28 cellular contexts compared by ENCODE assay signal in genomic region chr1:20138346-20138745, GRCh38. TPM values are rescaled to one million over a fixed set of nuclear protein-coding genes. Genes with fewer than 3 reads are reported as not detected.
"Had no signal": no experiment of that assay in that cellular context is flagged by ENCODE, and none has a peak within 500 bp of the region (broad histone marks: within the 10 kb centered on the region; RNA-seq: fewer than 3 reads in every experiment).

No MANE protein-coding gene starts in this region.

- H3K27ac Mint-ChIP-seq: activated CD4-positive, alpha-beta memory T cell treated with anti-CD3 and anti-CD28 coated beads, Interleukin-2, amount 10 ng/mL, durations not matched to agents 7 days and 5 days; activated CD4-positive, alpha-beta T cell treated with anti-CD3 and anti-CD28 coated beads for 36 hours; activated naive CD4-positive, alpha-beta T cell treated with anti-CD3 and anti-CD28 coated beads, Interleukin-2, amount 50 U/mL, for 24 hours; activated naive CD8-positive, alpha-beta T cell treated with anti-CD3 and anti-CD28 coated beads, Interleukin-2, amount 50 U/mL, for 24 hours; activated T-helper 17 cell treated with anti-CD3 and anti-CD28 coated beads, Interleukin-2, amount 50 U/mL, for 72 hours; T-helper 17 cell had no signal

- ATAC-seq: activated CD4-positive, alpha-beta T cell treated with anti-CD3 and anti-CD28 coated beads for 36 hours; activated T-helper 17 cell treated with anti-CD3 and anti-CD28 coated beads, Interleukin-2, amount 50 U/mL, for 72 hours; body of pancreas; K562; PC-3; T-helper 17 cell had no signal

- H3K36me3 Mint-ChIP-seq: activated naive CD4-positive, alpha-beta T cell treated with anti-CD3 and anti-CD28 coated beads, Interleukin-2, amount 50 U/mL, for 24 hours had no signal

- H3K4me3 Mint-ChIP-seq: activated CD4-positive, alpha-beta memory T cell treated with anti-CD3 and anti-CD28 coated beads, Interleukin-2, amount 10 ng/mL, durations not matched to agents 7 days and 5 days; activated CD4-positive, alpha-beta T cell treated with anti-CD3 and anti-CD28 coated beads for 36 hours; activated naive CD4-positive, alpha-beta T cell treated with anti-CD3 and anti-CD28 coated beads, Interleukin-2, amount 50 U/mL, for 24 hours; activated naive CD8-positive, alpha-beta T cell treated with anti-CD3 and anti-CD28 coated beads, Interleukin-2, amount 50 U/mL, for 24 hours; activated T-helper 17 cell treated with anti-CD3 and anti-CD28 coated beads, Interleukin-2, amount 50 U/mL, for 72 hours; central memory CD8-positive, alpha-beta T cell; T-helper 17 cell had no signal

- H3K9me3 Mint-ChIP-seq: activated CD4-positive, alpha-beta memory T cell treated with anti-CD3 and anti-CD28 coated beads, Interleukin-2, amount 10 ng/mL, durations not matched to agents 7 days and 5 days; activated naive CD4-positive, alpha-beta T cell treated with anti-CD3 and anti-CD28 coated beads, Interleukin-2, amount 50 U/mL, for 24 hours; activated naive CD8-positive, alpha-beta T cell treated with anti-CD3 and anti-CD28 coated beads, Interleukin-2, amount 50 U/mL, for 24 hours; activated T-helper 17 cell treated with anti-CD3 and anti-CD28 coated beads, Interleukin-2, amount 50 U/mL, for 72 hours; central memory CD8-positive, alpha-beta T cell had no signal

- DNase-seq: activated CD4-positive, alpha-beta memory T cell treated with anti-CD3 and anti-CD28 coated beads, Interleukin-2, amount 10 ng/mL, durations not matched to agents 7 days and 5 days; activated CD4-positive, alpha-beta T cell treated with anti-CD3 and anti-CD28 coated beads, Interleukin-2, amount 50 U/mL, for 1 hour; activated naive CD8-positive, alpha-beta T cell treated with anti-CD3 and anti-CD28 coated beads, Interleukin-2, amount 50 U/mL, for 24 hours; activated T-cell treated with anti-CD3 and anti-CD28 coated beads for 4 hours; activated T-cell treated with anti-CD3 and anti-CD28 coated beads, Interleukin-2, amount 50 U/mL, for 48 hours; amniotic stem cell; body of pancreas; Karpas-422; NCI-H1105 treated with DMSO at 0.1 percent for 48 hours; NCI-H1436 treated with DMSO at 0.1 percent for 48 hours; NCI-H187 treated with DMSO at 0.1 percent for 48 hours; NCI-H2081 treated with DMSO at 0.1 percent for 48 hours; NCI-H446; NCI-H524; SHP77 treated with DMSO at 0.1 percent for 48 hours; T-helper 17 cell; T-helper 9 cell; WERI-Rb-1 had no signal

- H3K4me1 Mint-ChIP-seq: activated CD4-positive, alpha-beta memory T cell treated with anti-CD3 and anti-CD28 coated beads, Interleukin-2, amount 10 ng/mL, durations not matched to agents 7 days and 5 days; activated CD4-positive, alpha-beta T cell treated with anti-CD3 and anti-CD28 coated beads for 36 hours; activated naive CD4-positive, alpha-beta T cell treated with anti-CD3 and anti-CD28 coated beads, Interleukin-2, amount 50 U/mL, for 24 hours; activated naive CD8-positive, alpha-beta T cell treated with anti-CD3 and anti-CD28 coated beads, Interleukin-2, amount 50 U/mL, for 24 hours; activated T-helper 17 cell treated with anti-CD3 and anti-CD28 coated beads, Interleukin-2, amount 50 U/mL, for 72 hours; central memory CD8-positive, alpha-beta T cell had no signal

RNA-seq across cellular contexts. Expression of gene PLA2G2F, which starts 0.8 kb away (rescaled TPM):
- total RNA-seq: activated CD4-positive, alpha-beta memory T cell treated with anti-CD3 and anti-CD28 coated beads, Interleukin-2, amount 10 ng/mL, durations not matched to agents 7 days and 5 days; activated CD4-positive, alpha-beta T cell treated with anti-CD3 and anti-CD28 coated beads for 36 hours; activated CD8-positive, alpha-beta memory T cell treated with anti-CD3 and anti-CD28 coated beads for 36 hours; activated T-helper 17 cell treated with anti-CD3 and anti-CD28 coated beads, Interleukin-2, amount 50 U/mL, for 72 hours; ascending aorta; body of pancreas; bronchial epithelial cell; K562; SK-MEL-5; T-helper 17 cell had no signal
- polyA plus RNA-seq: K562 had no signal

RNA-seq across cellular contexts. Expression of gene PLA2G2D, which starts 19.0 kb away (rescaled TPM):
- total RNA-seq: activated CD4-positive, alpha-beta memory T cell treated with anti-CD3 and anti-CD28 coated beads, Interleukin-2, amount 10 ng/mL, durations not matched to agents 7 days and 5 days; activated CD4-positive, alpha-beta T cell treated with anti-CD3 and anti-CD28 coated beads for 36 hours; activated CD8-positive, alpha-beta memory T cell treated with anti-CD3 and anti-CD28 coated beads for 36 hours; activated T-helper 17 cell treated with anti-CD3 and anti-CD28 coated beads, Interleukin-2, amount 50 U/mL, for 72 hours; ascending aorta; body of pancreas; bronchial epithelial cell; K562; PC-3; SK-MEL-5; T-helper 17 cell had no signal
- polyA plus RNA-seq: K562 had no signal

RNA-seq across cellular contexts. Expression of gene UBXN10, which starts 47.5 kb away (rescaled TPM):
- total RNA-seq: ascending aorta, PC-3 had no signal

RNA-seq across cellular contexts. Expression of gene PLA2G2C, which starts 48.0 kb away (rescaled TPM):
- total RNA-seq: ascending aorta, body of pancreas, bronchial epithelial cell, PC-3, SK-MEL-5 had no signal
